9 cellular contexts compared by ENCODE assay signal in genomic region chr1:243596441-243597183, GRCh38.
DNase-seq lines count a peak whose midpoint lies in the region; ATAC-seq and TF ChIP-seq lines count a peak whose summit lies in the region.
"Had no signal": no experiment of that assay in that cellular context is flagged by ENCODE, and none has a peak within 500 bp of the region (broad histone marks: within the 10 kb centered on the region; RNA-seq: fewer than 3 reads in every experiment).

No MANE protein-coding gene starts in this region.

- ATAC-seq in GM21529 (IDR thresholded peaks at IDR 0.05; ENCODE audit: unreplicated experiment), result peak; percentile 98
- no peak for ATAC-seq in WTC11

- no peak overlapping the region for H4K12ac ChIP-seq in trophoblast cell (ENCODE audit: low read depth, low read length)

- H2BK120ac ChIP-seq in trophoblast cell (ENCODE audit: insufficient read depth, low read length, poor library complexity), result no peak overlapping the region

- H3K9me3 Mint-ChIP-seq in activated naive CD4-positive, alpha-beta T cell treated with anti-CD3 and anti-CD28 coated beads, Interleukin-2, amount 50 U/mL, for 24 hours, result peaks cover 3% of the 10 kb centered on the region
- H3K9me3 Mint-ChIP-seq in WTC11 (peaks cover 6% of the 10 kb centered on the region), nephron progenitor cell (peaks cover 6% of the 10 kb centered on the region)

- DNase-seq in GM12864 (ENCODE audit: low read depth) (peak; percentile 86), HS-5 (ENCODE audit: low read depth) (peak; percentile 80), trophoblast cell (peak; percentile 52 to 81), WTC11 (ENCODE audit: low spot score) (no peak), nephron progenitor cell (no peak), NCI-H1048 (lab: John Stamatoyannopoulos, UW) (no peak)

- no CpG with 5 or more reads among the region's 6 CpGs for WGBS in trophoblast cell (ENCODE audit: extremely low coverage, insufficient coverage, insufficient read length)

- TF ChIP-seq CTCF in GM12864 (IDR thresholded peaks at IDR 0.05; ENCODE audit: low read depth, low read length, missing control alignments) (no peak), WTC11 (IDR thresholded peaks at IDR 0.05) (no peak), nephron progenitor cell (IDR thresholded peaks at IDR 0.05) (no peak)

- H2AK5ac ChIP-seq in trophoblast cell (ENCODE audit: low read length), result no peak overlapping the region

- H3K9me3 ChIP-seq in trophoblast cell (ENCODE audit: insufficient read depth, low read depth, low read length), result no peaks in the 10 kb centered on the region
- H3K9me3 ChIP-seq: neutrophil had no signal

- no peak overlapping the region for H3K27ac ChIP-seq in trophoblast cell (ENCODE audit: low read depth, low read length)
- H3K27ac ChIP-seq: neutrophil had no signal

- no peaks in the 10 kb centered on the region for H3K4me1 ChIP-seq in trophoblast cell (ENCODE audit: control insufficient read depth in 1 of 2, insufficient read depth in 2 of 2, low read length in 2 of 2)

- H3K23ac ChIP-seq in trophoblast cell (ENCODE audit: low read length), result no peak overlapping the region

- H3K4me2 ChIP-seq in trophoblast cell (ENCODE audit: low read length), result no peak overlapping the region

- H3K27me3 ChIP-seq in trophoblast cell (ENCODE audit: insufficient read depth, low read length), result no peaks in the 10 kb centered on the region
- H3K27me3 ChIP-seq: neutrophil had no signal

- no peak overlapping the region for H3K18ac ChIP-seq in trophoblast cell (ENCODE audit: low read length)

- H3K36me3 ChIP-seq in trophoblast cell (ENCODE audit: control insufficient read depth in 1 of 2, insufficient read depth in 2 of 2, low read length in 2 of 2), result peaks cover 0 to 2% of the 10 kb centered on the region in 2 experiments
- H3K36me3 ChIP-seq: neutrophil had no signal

- H2BK12ac ChIP-seq in trophoblast cell (ENCODE audit: low read length), result no peak overlapping the region

- no peak overlapping the region for H4K91ac ChIP-seq in trophoblast cell (ENCODE audit: low read depth, low read length)

- no peaks in the 10 kb centered on the region for H3K79me2 ChIP-seq in trophoblast cell (ENCODE audit: control insufficient read depth, insufficient read depth, low read length, poor library complexity)

- peaks cover 48% of the 10 kb centered on the region for H3K4me1 Mint-ChIP-seq in activated naive CD4-positive, alpha-beta T cell treated with anti-CD3 and anti-CD28 coated beads, Interleukin-2, amount 50 U/mL, for 24 hours
- no peaks in the 10 kb centered on the region for H3K4me1 Mint-ChIP-seq in WTC11
- H3K4me1 Mint-ChIP-seq in nephron progenitor cell, result no peaks in the 10 kb centered on the region

- no peaks in the 10 kb centered on the region for H3K27me3 Mint-ChIP-seq in activated naive CD4-positive, alpha-beta T cell treated with anti-CD3 and anti-CD28 coated beads, Interleukin-2, amount 50 U/mL, for 24 hours
- H3K27me3 Mint-ChIP-seq in WTC11 (ENCODE audit: low read depth) (no peaks in the 10 kb centered on the region), nephron progenitor cell (ENCODE audit: low read depth, poor library complexity) (no peaks in the 10 kb centered on the region)

- no peaks in the 10 kb centered on the region for H3K79me1 ChIP-seq in trophoblast cell (ENCODE audit: low read length)

- H3K4me3 Mint-ChIP-seq in activated naive CD4-positive, alpha-beta T cell treated with anti-CD3 and anti-CD28 coated beads, Interleukin-2, amount 50 U/mL, for 24 hours, result peak overlapping the region; percentile 70
- H3K4me3 Mint-ChIP-seq in WTC11 (no peak overlapping the region), nephron progenitor cell (no peak overlapping the region)

- POLR2A ChIA-PET in WTC11 (lab: Charles Lee), result no interaction called here

- H4K8ac ChIP-seq in trophoblast cell (ENCODE audit: low read depth, low read length), result no peak overlapping the region

- H2AFZ ChIP-seq in trophoblast cell (ENCODE audit: insufficient read depth, low read length, poor library complexity), result no peak overlapping the region

- no peak overlapping the region for H3K9ac ChIP-seq in trophoblast cell (ENCODE audit: low read length)

- peak overlapping the region; percentile 86 for H3K27ac Mint-ChIP-seq in activated naive CD4-positive, alpha-beta T cell treated with anti-CD3 and anti-CD28 coated beads, Interleukin-2, amount 50 U/mL, for 24 hours
- H3K27ac Mint-ChIP-seq in WTC11, result no peak overlapping the region
- no peak overlapping the region for H3K27ac Mint-ChIP-seq in nephron progenitor cell

- H3K4ac ChIP-seq in trophoblast cell (ENCODE audit: low read depth, low read length), result no peak overlapping the region

- H3K4me3 ChIP-seq in GM12864 (ENCODE audit: low read depth, low read length), result no peak overlapping the region
- no peak overlapping the region for H3K4me3 ChIP-seq in trophoblast cell (ENCODE audit: low read depth, low read length)

- H2BK5ac ChIP-seq in trophoblast cell (ENCODE audit: low read depth, low read length, poor library complexity), result no peak overlapping the region

- CTCF ChIA-PET in WTC11 (lab: Charles Lee), result no interaction called here

- no peak overlapping the region for H3K14ac ChIP-seq in trophoblast cell (ENCODE audit: low read length)

- peaks cover 14% of the 10 kb centered on the region for H3K36me3 Mint-ChIP-seq in activated naive CD4-positive, alpha-beta T cell treated with anti-CD3 and anti-CD28 coated beads, Interleukin-2, amount 50 U/mL, for 24 hours
- H3K36me3 Mint-ChIP-seq in WTC11 (peaks cover 6% of the 10 kb centered on the region), nephron progenitor cell (ENCODE audit: low read depth) (peaks cover 16% of the 10 kb centered on the region)

TF ChIP-seq in WTC11, 78 proteins besides CTCF, POLR2A, EP300 and RAD21 (continues in another document):
- TF ChIP-seq FOXK1 (CRISPR knock-in tag; IDR thresholded peaks at IDR 0.05), result no peak
- no peak for TF ChIP-seq ESRRA (CRISPR knock-in tag; IDR thresholded peaks at IDR 0.05; ENCODE audit: borderline replicate concordance)
- no peak for TF ChIP-seq ATF6 (CRISPR knock-in tag; IDR thresholded peaks at IDR 0.05)
- TF ChIP-seq ZNF219 (CRISPR knock-in tag; IDR thresholded peaks at IDR 0.05; ENCODE audit: borderline replicate concordance), result no peak
- no peak for TF ChIP-seq MYBL2 (CRISPR knock-in tag; IDR thresholded peaks at IDR 0.05)
- TF ChIP-seq MAX (CRISPR knock-in tag; IDR thresholded peaks at IDR 0.05), result no peak
- no peak for TF ChIP-seq CREB1 (CRISPR knock-in tag; IDR thresholded peaks at IDR 0.05)
- TF ChIP-seq PRRX2 (CRISPR knock-in tag; IDR thresholded peaks at IDR 0.05), result no peak
- no peak for TF ChIP-seq TP53 (CRISPR knock-in tag; IDR thresholded peaks at IDR 0.05)
- TF ChIP-seq ZNF425 (CRISPR knock-in tag; conservative IDR thresholded peaks at IDR 0.05), result no peak
- no peak for TF ChIP-seq ZNF423 (CRISPR knock-in tag; IDR thresholded peaks at IDR 0.05)
- TF ChIP-seq USF1 (CRISPR knock-in tag; IDR thresholded peaks at IDR 0.05), result no peak

Comparison
In these comparisons a context has a peak if more than half of its experiments do, and no peak if none do; other contexts are left out.
1. DNase-seq: peak in GM12864 (single experiment), HS-5 (single experiment) and trophoblast cell (2 of 2); none in WTC11 (single experiment), nephron progenitor cell (single experiment) and NCI-H1048 (single experiment).